9 cellular contexts compared by ENCODE assay signal in genomic region chr5:143213231-143213850, GRCh38.
A peak's percentile ranks its signal among the peaks of the same experiment; 100 is the strongest.
DNase-seq lines count a peak whose midpoint lies in the region; ATAC-seq and TF ChIP-seq lines count a peak whose summit lies in the region.
"Had no signal": no experiment of that assay in that cellular context is flagged by ENCODE, and none has a peak within 500 bp of the region (broad histone marks: within the 10 kb centered on the region; RNA-seq: fewer than 3 reads in every experiment).

No MANE protein-coding gene starts in this region.

- no peaks in the 10 kb centered on the region for H3K36me3 ChIP-seq in brain microvascular endothelial cell (replicated peaks)
- H3K36me3 ChIP-seq in SJCRH30 = no peaks in the 10 kb centered on the region
- H3K36me3 ChIP-seq: right lobe of liver had no signal

- peak; percentile 3 for ATAC-seq in HG02759 (IDR thresholded peaks at IDR 0.05; ENCODE audit: unreplicated experiment)
- no peak for ATAC-seq in GM21423 (IDR thresholded peaks at IDR 0.05; ENCODE audit: unreplicated experiment)
- no peak for ATAC-seq in HG03571 (IDR thresholded peaks at IDR 0.05; ENCODE audit: unreplicated experiment)

- H3K27ac ChIP-seq in brain microvascular endothelial cell = peak overlapping the region; percentile 24
- no peak overlapping the region for H3K27ac ChIP-seq in SJCRH30
- H3K27ac ChIP-seq: right lobe of liver had no signal

- peaks cover 6% of the 10 kb centered on the region for H3K4me1 ChIP-seq in SJCRH30
- H3K4me1 ChIP-seq: right lobe of liver had no signal

- in situ Hi-C loops in brain microvascular endothelial cell (cut with HindIII; ENCODE audit: low pct_ligation_motif_present, low sequenced_read_pairs) = no loop called here

- no peaks in the 10 kb centered on the region for H3K9me3 ChIP-seq in SJCRH30 (replicated peaks)
- H3K9me3 ChIP-seq: right lobe of liver had no signal

- TF ChIP-seq CTCF in brain microvascular endothelial cell (IDR thresholded peaks at IDR 0.05; ENCODE audit: low read depth, low read length, missing control alignments) = no peak

- no peaks in the 10 kb centered on the region for H3K27me3 ChIP-seq in brain microvascular endothelial cell (replicated peaks)
- H3K27me3 ChIP-seq in SJCRH30 = no peaks in the 10 kb centered on the region
- H3K27me3 ChIP-seq: right lobe of liver had no signal

- no peak overlapping the region for H3K4me3 ChIP-seq in brain microvascular endothelial cell (ENCODE audit: low read depth, low read length)
- H3K4me3 ChIP-seq in SJCRH30 = no peak overlapping the region
- H3K4me3 ChIP-seq: right lobe of liver had no signal

- DNase-seq in GM03348 (ENCODE audit: low spot score) (peak; percentile 63), brain microvascular endothelial cell (no peak), medulla oblongata (ENCODE audit: extremely low spot score) (peak; percentile 48), SJCRH30 (no peak), NCI-H187 treated with DMSO at 0.1 percent for 48 hours (lab: John Stamatoyannopoulos, UW) (no peak)
- DNase-seq: right lobe of liver had no signal

Comparison
In these comparisons a context has a peak if more than half of its experiments do, and no peak if none do; other contexts are left out.
1. DNase-seq: peak in GM03348 (single experiment) and medulla oblongata (single experiment); none in brain microvascular endothelial cell (single experiment), SJCRH30 (0 of 2) and NCI-H187 treated with DMSO at 0.1 percent for 48 hours (single experiment).